Comparison of ENCODE assay signal across 14 cellular contexts in genomic region chr9:134258828-134259546, GRCh38.
DNase-seq lines count a peak whose midpoint lies in the region; ATAC-seq and TF ChIP-seq lines count a peak whose summit lies in the region.
"Had no signal": no experiment of that assay in that cellular context is flagged by ENCODE, and none has a peak within 500 bp of the region (broad histone marks: within the 10 kb centered on the region; RNA-seq: fewer than 3 reads in every experiment).

No MANE protein-coding gene starts in this region.

- intact Hi-C loops in heart left ventricle (cut with DNase I): no loop called here

- peak overlapping the region in 1 of 2 donors; percentile 2 for H3K9ac ChIP-seq in liver (ENCODE audit: low read depth in 1 of 2, low read length in 2 of 2)

- TF ChIP-seq RAD21 in liver (IDR thresholded peaks at IDR 0.05): peak; percentile 71 to 80

- H3K27ac ChIP-seq in heart left ventricle (no peak overlapping the region), liver (ENCODE audit: low read depth in 1 of 2, low read length in 2 of 2) (peak overlapping the region; percentile 76 to 97), brain microvascular endothelial cell (no peak overlapping the region)
- H3K27ac ChIP-seq: Peyer's patch had no signal

- whole genome bisulfite sequencing in heart left ventricle, 4 donors: 73 to 80% (median 78%) methylated on average over 3 to 11 of the region's 11 CpGs
- 26% methylated on average over 11 of the region's 11 CpGs for WGBS in liver

- H3K27me3 ChIP-seq in heart left ventricle (peaks cover 0 to 7% (median 0%) of the 10 kb centered on the region in 9 donors), liver (ENCODE audit: control insufficient read depth in 4 of 4, insufficient read depth in 4 of 4, low read length in 3 of 4) (no peaks in the 10 kb centered on the region), brain microvascular endothelial cell (replicated peaks) (peaks cover 2% of the 10 kb centered on the region)
- H3K27me3 ChIP-seq: Peyer's patch had no signal

- no peak overlapping the region for H3K27ac Mint-ChIP-seq in stimulated activated naive CD8-positive, alpha-beta T cell treated with anti-CD3 and anti-CD28 coated beads, Interleukin-15, amount 100 ng/mL, for 72 hours
- H3K27ac Mint-ChIP-seq in activated CD4-positive, alpha-beta memory T cell treated with anti-CD3 and anti-CD28 coated beads, Interleukin-2, amount 10 ng/mL, durations not matched to agents 7 days and 5 days: no peak overlapping the region
- H3K27ac Mint-ChIP-seq: CD8-positive, alpha-beta T cell had no signal

- H3K27me3 Mint-ChIP-seq in stimulated activated naive CD8-positive, alpha-beta T cell treated with anti-CD3 and anti-CD28 coated beads, Interleukin-15, amount 100 ng/mL, for 72 hours: peaks cover 8% of the 10 kb centered on the region
- H3K27me3 Mint-ChIP-seq in activated CD4-positive, alpha-beta memory T cell treated with anti-CD3 and anti-CD28 coated beads, Interleukin-2, amount 10 ng/mL, durations not matched to agents 7 days and 5 days: peaks cover 3% of the 10 kb centered on the region

- DNase-seq in stimulated activated naive CD8-positive, alpha-beta T cell treated with anti-CD3 and anti-CD28 coated beads, Interleukin-15, amount 100 ng/mL, for 72 hours: no peak
- no peak for DNase-seq in stimulated activated naive CD8-positive, alpha-beta T cell treated with anti-CD3 and anti-CD28 coated beads, Interleukin-15, Interleukin-2, amounts not matched to agents 100 U/mL and 50 U/mL, for 24 hours
- peak in 4 of 5 donors; percentile 54 to 83 (median 71) for DNase-seq in heart left ventricle
- no peak for DNase-seq in islet precursor cell
- no peak for DNase-seq in brain microvascular endothelial cell
- DNase-seq in mucosa of gallbladder (ENCODE audit: low spot score): no peak
- no peak for DNase-seq in activated CD4-positive, alpha-beta memory T cell treated with anti-CD3 and anti-CD28 coated beads, Interleukin-2, amount 10 ng/mL, durations not matched to agents 7 days and 5 days
- DNase-seq: CD8-positive, alpha-beta T cell; NCI-H1105; NCI-H1694; NCI-H2081 treated with DMSO at 0.1 percent for 48 hours; Peyer's patch had no signal

- H3K9me3 ChIP-seq in heart left ventricle: no peaks in the 10 kb centered on the region
- no peaks in the 10 kb centered on the region for H3K9me3 ChIP-seq in liver (ENCODE audit: control insufficient read depth in 4 of 4, low read length in 3 of 4)
- H3K9me3 ChIP-seq: Peyer's patch had no signal

- H3K36me3 ChIP-seq in heart left ventricle (no peaks in the 10 kb centered on the region), liver (ENCODE audit: control insufficient read depth in 4 of 4, insufficient read depth in 3 of 4, low read depth in 1 of 4, low read length in 3 of 4) (no peaks in the 10 kb centered on the region), brain microvascular endothelial cell (replicated peaks) (no peaks in the 10 kb centered on the region)
- H3K36me3 ChIP-seq: Peyer's patch had no signal

- no peaks in the 10 kb centered on the region for H3K9me3 Mint-ChIP-seq in stimulated activated naive CD8-positive, alpha-beta T cell treated with anti-CD3 and anti-CD28 coated beads, Interleukin-15, amount 100 ng/mL, for 72 hours
- H3K9me3 Mint-ChIP-seq in activated CD4-positive, alpha-beta memory T cell treated with anti-CD3 and anti-CD28 coated beads, Interleukin-2, amount 10 ng/mL, durations not matched to agents 7 days and 5 days: no peaks in the 10 kb centered on the region
- H3K9me3 Mint-ChIP-seq: CD8-positive, alpha-beta T cell had no signal

- POLR2A ChIA-PET in activated CD4-positive, alpha-beta memory T cell treated with anti-CD3 and anti-CD28 coated beads, Interleukin-2, amount 10 ng/mL, durations not matched to agents 7 days and 5 days (lab: Charles Lee): no interaction called here

- H3K4me1 ChIP-seq in heart left ventricle: peaks cover 0 to 12% (median under 1%) of the 10 kb centered on the region in 12 donors
- peaks cover 30 to 56% (median 43%) of the 10 kb centered on the region in 4 donors for H3K4me1 ChIP-seq in liver (ENCODE audit: control insufficient read depth in 4 of 4, insufficient read depth in 4 of 4, low read length in 3 of 4)

- no peaks in the 10 kb centered on the region for H3K4me1 Mint-ChIP-seq in stimulated activated naive CD8-positive, alpha-beta T cell treated with anti-CD3 and anti-CD28 coated beads, Interleukin-15, amount 100 ng/mL, for 72 hours
- H3K4me1 Mint-ChIP-seq in activated CD4-positive, alpha-beta memory T cell treated with anti-CD3 and anti-CD28 coated beads, Interleukin-2, amount 10 ng/mL, durations not matched to agents 7 days and 5 days: no peaks in the 10 kb centered on the region

- no peak overlapping the region for H3K4me3 ChIP-seq in heart left ventricle
- no peak overlapping the region for H3K4me3 ChIP-seq in liver (ENCODE audit: low read depth in 1 of 3, low read length in 3 of 3)
- no peak overlapping the region for H3K4me3 ChIP-seq in brain microvascular endothelial cell (ENCODE audit: low read depth, low read length)
- H3K4me3 ChIP-seq: K562, Peyer's patch had no signal

- peak; percentile 40 for ATAC-seq in stimulated activated naive CD8-positive, alpha-beta T cell treated with anti-CD3 and anti-CD28 coated beads, Interleukin-15, amount 100 ng/mL, for 72 hours
- ATAC-seq in stimulated activated naive CD8-positive, alpha-beta T cell treated with anti-CD3 and anti-CD28 coated beads, Interleukin-15, Interleukin-2, amounts not matched to agents 100 U/mL and 50 U/mL, for 24 hours: no peak
- peak; percentile 73 to 90 (median 82) for ATAC-seq in heart left ventricle
- ATAC-seq: CD8-positive, alpha-beta T cell; K562 had no signal

- TF ChIP-seq CTCF in heart left ventricle (IDR thresholded peaks at IDR 0.05): no peak
- TF ChIP-seq CTCF in liver (IDR thresholded peaks at IDR 0.05; ENCODE audit: low read depth, low read length, missing input control): no peak
- no peak for TF ChIP-seq CTCF in brain microvascular endothelial cell (IDR thresholded peaks at IDR 0.05; ENCODE audit: low read depth, low read length, missing control alignments)

- H3K4me3 Mint-ChIP-seq in stimulated activated naive CD8-positive, alpha-beta T cell treated with anti-CD3 and anti-CD28 coated beads, Interleukin-15, amount 100 ng/mL, for 72 hours: no peak overlapping the region
- no peak overlapping the region for H3K4me3 Mint-ChIP-seq in activated CD4-positive, alpha-beta memory T cell treated with anti-CD3 and anti-CD28 coated beads, Interleukin-2, amount 10 ng/mL, durations not matched to agents 7 days and 5 days
- H3K4me3 Mint-ChIP-seq: CD8-positive, alpha-beta T cell had no signal

- no peak for TF ChIP-seq POLR2A in heart left ventricle (IDR thresholded peaks at IDR 0.05)

- in situ Hi-C loops in brain microvascular endothelial cell (cut with HindIII; ENCODE audit: low pct_ligation_motif_present, low sequenced_read_pairs): no loop called here

- CTCF ChIA-PET in activated CD4-positive, alpha-beta memory T cell treated with anti-CD3 and anti-CD28 coated beads, Interleukin-2, amount 10 ng/mL, durations not matched to agents 7 days and 5 days (lab: Charles Lee): no interaction called here

- no peaks in the 10 kb centered on the region for H3K36me3 Mint-ChIP-seq in activated CD4-positive, alpha-beta memory T cell treated with anti-CD3 and anti-CD28 coated beads, Interleukin-2, amount 10 ng/mL, durations not matched to agents 7 days and 5 days (ENCODE audit: low read depth)
- H3K36me3 Mint-ChIP-seq: CD8-positive, alpha-beta T cell had no signal

TF ChIP-seq in liver, 16 proteins besides CTCF, POLR2A, EP300 and RAD21 (continues in another document):
- peak; percentile 98 for TF ChIP-seq FOXA2 (IDR thresholded peaks at IDR 0.05)
- TF ChIP-seq ZBTB33 (IDR thresholded peaks at IDR 0.05): peak; percentile 95
- peak; percentile 43 to 81 for TF ChIP-seq JUND (IDR thresholded peaks at IDR 0.05)
- TF ChIP-seq YY1 (IDR thresholded peaks at IDR 0.05): peak; percentile 92
- peak; percentile 91 for TF ChIP-seq REST (IDR thresholded peaks at IDR 0.05)
- TF ChIP-seq FOXA1 (IDR thresholded peaks at IDR 0.05): peak; percentile 99
- TF ChIP-seq EGR1 (IDR thresholded peaks at IDR 0.05; ENCODE audit: low read depth in 2 of 2): peak; percentile 12 to 85

Comparison
In these comparisons a context has a peak if more than half of its experiments do, and no peak if none do; other contexts are left out.
1. DNase-seq: peak in heart left ventricle (4 of 5); none in stimulated activated naive CD8-positive, alpha-beta T cell treated with anti-CD3 and anti-CD28 coated beads, Interleukin-15, amount 100 ng/mL, for 72 hours (0 of 2), stimulated activated naive CD8-positive, alpha-beta T cell treated with anti-CD3 and anti-CD28 coated beads, Interleukin-15, Interleukin-2, amounts not matched to agents 100 U/mL and 50 U/mL, for 24 hours (single experiment), islet precursor cell (single experiment), brain microvascular endothelial cell (single experiment), mucosa of gallbladder (single experiment) and activated CD4-positive, alpha-beta memory T cell treated with anti-CD3 and anti-CD28 coated beads, Interleukin-2, amount 10 ng/mL, durations not matched to agents 7 days and 5 days (single experiment).
2. H3K27ac ChIP-seq: peak in liver (2 of 2); none in heart left ventricle (0 of 12) and brain microvascular endothelial cell (single experiment).